ENCODE assay signal across 22 cellular contexts in genomic region chr1:92575123-92575522, GRCh38.
"Had no signal": no experiment of that assay in that cellular context is flagged by ENCODE, and none has a peak within 500 bp of the region (broad histone marks: within the 10 kb centered on the region; RNA-seq: fewer than 3 reads in every experiment).

No MANE protein-coding gene starts in this region.

- H3K27me3 ChIP-seq: body of pancreas, esophagus muscularis mucosa, gastroesophageal sphincter, heart left ventricle, left lung, vagina had no signal

- DNase-seq: activated CD4-positive, CD25-positive, alpha-beta regulatory T cell treated with anti-CD3 and anti-CD28 coated beads, Interleukin-2, amount 50 U/mL, for 72 hours; body of pancreas; dermis blood vessel endothelial cell; effector memory CD4-positive, alpha-beta T cell; heart left ventricle; left lung; mammary epithelial cell; midbrain; occipital lobe; retina; SIG-M5; stimulated activated CD4-positive, alpha-beta T cell treated with anti-CD3 and anti-CD28 coated beads, Interleukin-12 subunit alpha, Interleukin-12 subunit beta, amount 100 ng/mL, for 4 hours; stimulated activated CD4-positive, alpha-beta T cell treated with anti-CD3 and anti-CD28 coated beads, Interleukin-1b, Interleukin-23, amount 100 ng/mL, for 48 hours; stimulated activated CD8-positive, alpha-beta memory T cell treated with anti-CD3 and anti-CD28 coated beads, Interleukin-4, amount 100 ng/mL, for 48 hours; stimulated activated naive CD4-positive, alpha-beta T cell treated with Interleukin-2 at 50 U/mL for 16 hours; T-cell; trophoblast cell had no signal

- H3K27me3 Mint-ChIP-seq: T-cell had no signal

- H3K9me3 ChIP-seq: body of pancreas, esophagus muscularis mucosa, gastroesophageal sphincter, heart left ventricle, left lung, vagina had no signal

- ATAC-seq: body of pancreas, gastroesophageal sphincter, heart left ventricle, left lung, SK-N-SH treated with all-trans-retinoic acid at 6 μM for 48 hours, T-cell had no signal

- H3K36me3 Mint-ChIP-seq: T-cell had no signal

- H3K4me1 ChIP-seq: body of pancreas, left lung had no signal

- H3K4me3 ChIP-seq: body of pancreas, esophagus muscularis mucosa, gastroesophageal sphincter, heart left ventricle, left lung, vagina had no signal

- H3K27ac ChIP-seq: body of pancreas, esophagus muscularis mucosa, gastroesophageal sphincter, heart left ventricle, left lung, vagina, VCaP had no signal

- H3K27ac Mint-ChIP-seq: T-cell had no signal

- H3K4me3 Mint-ChIP-seq: T-cell had no signal

- H3K9me3 Mint-ChIP-seq: T-cell had no signal

- H3K36me3 ChIP-seq: gastroesophageal sphincter, left lung, vagina had no signal
